ENCODE assay signal across 9 cellular contexts in genomic region chr3:111715911-111716523, GRCh38. TPM values are rescaled to one million over a fixed set of nuclear protein-coding genes. Genes with fewer than 3 reads are reported as not detected.
DNase-seq lines count a peak whose midpoint lies in the region; ATAC-seq and TF ChIP-seq lines count a peak whose summit lies in the region.
"Had no signal": no experiment of that assay in that cellular context is flagged by ENCODE, and none has a peak within 500 bp of the region (broad histone marks: within the 10 kb centered on the region; RNA-seq: fewer than 3 reads in every experiment).

No MANE protein-coding gene starts in this region.

- DNase-seq in Calu3 (peak; percentile 81), GOT3 (lab: John Stamatoyannopoulos, UW) (peak; percentile 7), SK-MEL-5 (ENCODE audit: low read depth, low spot score) (peak; percentile 79), cardiac fibroblast (ENCODE audit: low read depth in 2 of 2) (peak; percentile 72 to 74), mesothelial cell of epicardium (ENCODE audit: low spot score in 2 of 2, unreplicated experiment in 2 of 2) (peak; percentile 36 to 61), GM19238 (ENCODE audit: insufficient read length, low spot score) (no peak)

- H3K36me3 Mint-ChIP-seq in Calu3 (ENCODE audit: insufficient read depth, unreplicated experiment) (no peaks in the 10 kb centered on the region), mesothelial cell of epicardium (no peaks in the 10 kb centered on the region)

- in situ Hi-C loops in SK-MEL-5 (cut with HindIII; ENCODE audit: low pct_unique_long_range_greater_than_20kb, low sequenced_read_pairs), result loop anchor here (25.0 kb wide), 1 partner anchor 246 kb away; no protein-coding TSS in a partner anchor

- no TSS peak for BruUV-seq in Calu3 (replicated peaks; lab: Mats Ljungman, UMichigan)

- no peak overlapping the region for H3K4me3 Mint-ChIP-seq in Calu3 (ENCODE audit: low read depth, unreplicated experiment)
- no peak overlapping the region for H3K4me3 Mint-ChIP-seq in mesothelial cell of epicardium

- peak; percentile 51 for TF ChIP-seq CTCF in Calu3 (IDR thresholded peaks at IDR 0.05; ENCODE audit: unreplicated experiment)
- TF ChIP-seq CTCF in cardiac fibroblast (IDR thresholded peaks at IDR 0.05; ENCODE audit: low read depth, low read length), result peak; percentile 78
- peak; percentile 79 for TF ChIP-seq CTCF in mesothelial cell of epicardium (IDR thresholded peaks at IDR 0.05; ENCODE audit: unreplicated experiment)

- no peaks in the 10 kb centered on the region for H3K27me3 Mint-ChIP-seq in Calu3 (ENCODE audit: unreplicated experiment)
- no peaks in the 10 kb centered on the region for H3K27me3 Mint-ChIP-seq in mesothelial cell of epicardium (ENCODE audit: low read depth)

- intact Hi-C loops in Calu3 (cut with micrococcal nuclease; ENCODE audit: unreplicated experiment), result loop anchor here (1.0 to 5.0 kb wide), 3 partner anchors 31 to 51 kb away; no protein-coding TSS in a partner anchor

- CTCF ChIA-PET in Calu3 (lab: Charles Lee), result interaction anchor here (0.7 to 5.6 kb wide), 20 partner anchors 9 to 337 kb away, joined by 3 to 67 read pairs (median 4); partner anchors contain the start of gene PHLDB2

- H3K27ac Mint-ChIP-seq in Calu3 (ENCODE audit: unreplicated experiment), result no peak overlapping the region
- H3K27ac Mint-ChIP-seq in mesothelial cell of epicardium, result no peak overlapping the region

- no peaks in the 10 kb centered on the region for H3K9me3 Mint-ChIP-seq in Calu3 (ENCODE audit: low read depth, unreplicated experiment)
- H3K9me3 Mint-ChIP-seq in mesothelial cell of epicardium, result no peaks in the 10 kb centered on the region

- peaks cover 8% of the 10 kb centered on the region for H3K4me1 Mint-ChIP-seq in Calu3 (ENCODE audit: low read depth, unreplicated experiment)
- H3K4me1 Mint-ChIP-seq in mesothelial cell of epicardium, result peaks cover 15% of the 10 kb centered on the region

- ATAC-seq in HG02571 (IDR thresholded peaks at IDR 0.05; ENCODE audit: unreplicated experiment) (no peak), HG02763 (IDR thresholded peaks at IDR 0.05; ENCODE audit: unreplicated experiment) (no peak)

- no peak overlapping the region for H3K4me3 ChIP-seq in cardiac fibroblast (replicated peaks in 1 of 2; ENCODE audit: low read depth in 2 of 2, low read length in 2 of 2)
- H3K4me3 ChIP-seq: SJCRH30 had no signal

RNA-seq across cellular contexts. Expression of gene PLCXD2, which starts 41.5 kb away (rescaled TPM):
- total RNA-seq in Calu3 (2022), result 7.9 and 12.2 TPM in 2 replicates
- 1.1 and 1.2 TPM in 2 replicates for total RNA-seq in SK-MEL-5 (2014; rRNA removed; shearing (Covaris generic))
- 0.29 and 0.32 TPM in 2 replicates for polyA plus RNA-seq in SK-MEL-5 (2015; cell fraction: cytosol; rRNA removed)
- 2.3 and 2.7 TPM in 2 replicates for polyA plus RNA-seq in SK-MEL-5 (2015; cell fraction: nucleus; rRNA removed)
- 3.9 to 4.7 TPM (median 4.0 TPM) in 3 replicates for total RNA-seq in mesothelial cell of epicardium
